22 cellular contexts compared by ENCODE assay signal in genomic region chrX:27917713-27918500, GRCh38.
"Had no signal": no experiment of that assay in that cellular context is flagged by ENCODE, and none has a peak within 500 bp of the region (broad histone marks: within the 10 kb centered on the region; RNA-seq: fewer than 3 reads in every experiment).

No MANE protein-coding gene starts in this region.

- H3K4me1 Mint-ChIP-seq: neural progenitor cell; stimulated activated naive B cell treated with anti-CD40 and anti-IgM and Interleukin-4, amounts not matched to agents 10 μg/mL and 1 μg/mL and 100 μg/mL, for 72 hours; stimulated activated naive CD8-positive, alpha-beta T cell treated with anti-CD3 and anti-CD28 coated beads, Interleukin-15, amount 100 ng/mL, for 72 hours had no signal

- H3K36me3 ChIP-seq: esophagus squamous epithelium, neural progenitor cell, ovary, right atrium auricular region, sigmoid colon, upper lobe of right lung, vagina had no signal

- DNase-seq: effector memory CD8-positive, alpha-beta T cell; esophagus squamous epithelium; foreskin keratinocyte; left ventricle myocardium superior; midbrain; nucleus accumbens; ovary; sigmoid colon; stimulated activated CD4-positive, alpha-beta T cell treated with anti-CD3 and anti-CD28 coated beads, Interleukin-2, amount 100 ng/mL, for 24 hours; stimulated activated CD4-positive, alpha-beta T cell treated with anti-CD3 and anti-CD28 coated beads, Interleukin-4, amount 100 ng/mL, for 4 hours; stimulated activated naive B cell treated with anti-CD40 and anti-IgM and Interleukin-4, amounts not matched to agents 10 μg/mL and 1 μg/mL and 100 μg/mL, for 72 hours; stimulated activated naive CD8-positive, alpha-beta T cell treated with anti-CD3 and anti-CD28 coated beads, Interleukin-15, amount 100 ng/mL, for 72 hours; testis; upper lobe of right lung had no signal

- H3K27me3 Mint-ChIP-seq: effector memory CD8-positive, alpha-beta T cell; natural killer cell treated with Interleukin-12 subunit alpha and Interleukin-12 subunit beta and Interleukin-15 and Interleukin-18, amount 100 ng/mL, for 72 hours; stimulated activated naive B cell treated with anti-CD40 and anti-IgM and Interleukin-4, amounts not matched to agents 10 μg/mL and 1 μg/mL and 100 μg/mL, for 72 hours; stimulated activated naive CD8-positive, alpha-beta T cell treated with anti-CD3 and anti-CD28 coated beads, Interleukin-15, amount 100 ng/mL, for 72 hours had no signal

- H3K9me3 ChIP-seq: esophagus squamous epithelium, ovary, right atrium auricular region, sigmoid colon, testis, tibial nerve, upper lobe of right lung, vagina had no signal

- H3K79me2 ChIP-seq: hepatocyte had no signal

- H3K4me2 ChIP-seq: hepatocyte, neural progenitor cell had no signal

- H3K4me3 Mint-ChIP-seq: effector memory CD8-positive, alpha-beta T cell; natural killer cell treated with Interleukin-12 subunit alpha and Interleukin-12 subunit beta and Interleukin-15 and Interleukin-18, amount 100 ng/mL, for 72 hours; neural progenitor cell; stimulated activated naive B cell treated with anti-CD40 and anti-IgM and Interleukin-4, amounts not matched to agents 10 μg/mL and 1 μg/mL and 100 μg/mL, for 72 hours; stimulated activated naive CD8-positive, alpha-beta T cell treated with anti-CD3 and anti-CD28 coated beads, Interleukin-15, amount 100 ng/mL, for 72 hours had no signal

- H3K36me3 Mint-ChIP-seq: natural killer cell treated with Interleukin-12 subunit alpha and Interleukin-12 subunit beta and Interleukin-15 and Interleukin-18, amount 100 ng/mL, for 72 hours; neural progenitor cell; stimulated activated naive B cell treated with anti-CD40 and anti-IgM and Interleukin-4, amounts not matched to agents 10 μg/mL and 1 μg/mL and 100 μg/mL, for 72 hours had no signal

- H3K27ac Mint-ChIP-seq: effector memory CD8-positive, alpha-beta T cell; natural killer cell treated with Interleukin-12 subunit alpha and Interleukin-12 subunit beta and Interleukin-15 and Interleukin-18, amount 100 ng/mL, for 72 hours; neural progenitor cell; stimulated activated naive B cell treated with anti-CD40 and anti-IgM and Interleukin-4, amounts not matched to agents 10 μg/mL and 1 μg/mL and 100 μg/mL, for 72 hours; stimulated activated naive CD8-positive, alpha-beta T cell treated with anti-CD3 and anti-CD28 coated beads, Interleukin-15, amount 100 ng/mL, for 72 hours had no signal

- H2AFZ ChIP-seq: hepatocyte, neural progenitor cell had no signal

- H3K4me1 ChIP-seq: esophagus squamous epithelium, foreskin keratinocyte, neural progenitor cell, right atrium auricular region, sigmoid colon, testis, tibial nerve, upper lobe of right lung, vagina had no signal

- H3K27ac ChIP-seq: esophagus squamous epithelium, foreskin keratinocyte, hepatocyte, neural progenitor cell, ovary, right atrium auricular region, sigmoid colon, skin epidermis, testis, tibial nerve, upper lobe of right lung, vagina had no signal

- H3K9ac ChIP-seq: neural progenitor cell had no signal

- ATAC-seq: effector memory CD8-positive, alpha-beta T cell; foreskin keratinocyte; left ventricle myocardium superior; natural killer cell treated with Interleukin-12 subunit alpha and Interleukin-12 subunit beta and Interleukin-15 and Interleukin-18, amount 100 ng/mL, for 72 hours; stimulated activated naive B cell treated with anti-CD40 and anti-IgM and Interleukin-4, amounts not matched to agents 10 μg/mL and 1 μg/mL and 100 μg/mL, for 72 hours; stimulated activated naive CD8-positive, alpha-beta T cell treated with anti-CD3 and anti-CD28 coated beads, Interleukin-15, amount 100 ng/mL, for 72 hours; upper lobe of right lung had no signal

- H3K27me3 ChIP-seq: esophagus squamous epithelium, foreskin keratinocyte, hepatocyte, neural progenitor cell, ovary, right atrium auricular region, sigmoid colon, testis, tibial nerve, upper lobe of right lung, vagina had no signal

- H3K9me3 Mint-ChIP-seq: neural progenitor cell; stimulated activated naive B cell treated with anti-CD40 and anti-IgM and Interleukin-4, amounts not matched to agents 10 μg/mL and 1 μg/mL and 100 μg/mL, for 72 hours; stimulated activated naive CD8-positive, alpha-beta T cell treated with anti-CD3 and anti-CD28 coated beads, Interleukin-15, amount 100 ng/mL, for 72 hours had no signal

- H3K4me3 ChIP-seq: esophagus squamous epithelium, hepatocyte, lung, neural progenitor cell, ovary, right atrium auricular region, sigmoid colon, skin epidermis, testis, tibial nerve, upper lobe of right lung, vagina had no signal
